Comparison of ENCODE assay signal across 9 cellular contexts in the genomic region with DNA sequence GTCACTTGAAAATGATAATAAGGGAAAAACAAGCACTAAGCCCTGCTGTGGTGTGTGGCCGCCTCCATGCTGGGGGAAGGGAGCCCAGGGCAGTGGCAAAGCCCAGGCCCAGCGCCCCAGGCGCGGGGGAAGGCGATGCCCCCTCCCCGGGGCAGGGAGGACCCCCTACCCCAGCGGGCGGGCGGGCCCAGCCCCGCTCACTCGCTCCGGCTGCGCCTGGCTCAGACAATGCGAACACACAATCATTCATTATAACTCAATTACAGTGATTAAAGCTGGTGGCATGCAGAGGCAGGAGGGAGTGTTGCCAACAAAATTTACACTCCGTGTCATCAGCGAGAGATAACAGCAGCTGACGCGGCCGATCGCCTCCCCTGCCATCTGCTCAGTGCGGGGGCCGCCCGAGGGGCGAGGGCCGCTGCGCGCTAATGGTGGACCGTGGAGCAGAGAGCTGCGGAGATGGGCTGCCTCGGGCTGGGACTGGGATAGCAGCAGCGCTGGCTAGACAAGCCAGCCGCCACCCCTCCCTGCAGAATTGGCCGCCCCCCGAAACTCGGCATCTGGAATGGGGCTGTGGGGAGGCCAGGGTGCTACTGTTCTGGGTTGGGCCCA.
A peak's percentile ranks its signal among the peaks of the same experiment; 100 is the strongest.
DNase-seq lines count a peak whose midpoint lies in the region; ATAC-seq and TF ChIP-seq lines count a peak whose summit lies in the region.
"Had no signal": no experiment of that assay in that cellular context is flagged by ENCODE, and none has a peak within 500 bp of the region (broad histone marks: within the 10 kb centered on the region; RNA-seq: fewer than 3 reads in every experiment).

No MANE protein-coding gene starts in this region.

- CTCF ChIA-PET in activated CD8-positive, alpha-beta T cell treated with anti-CD3 and anti-CD28 coated beads, Interleukin-2, amount 10 ng/mL, durations not matched to agents 7 days and 5 days (lab: Charles Lee), result no interaction called here

- POLR2A ChIA-PET in activated CD8-positive, alpha-beta T cell treated with anti-CD3 and anti-CD28 coated beads, Interleukin-2, amount 10 ng/mL, durations not matched to agents 7 days and 5 days (lab: Charles Lee), result no interaction called here

- intact Hi-C loops in colonic mucosa (cut with DNase I), result no loop called here

- H3K36me3 Mint-ChIP-seq in activated CD8-positive, alpha-beta T cell treated with anti-CD3 and anti-CD28 coated beads, Interleukin-2, amount 10 ng/mL, durations not matched to agents 7 days and 5 days (ENCODE audit: low read depth), result no peaks in the 10 kb centered on the region
- H3K36me3 Mint-ChIP-seq: mesothelial cell of epicardium had no signal

- no peak overlapping the region for H3K9ac ChIP-seq in colonic mucosa (ENCODE audit: low read depth in 2 of 2, low read length in 2 of 2)

- no peak overlapping the region for H3K27ac Mint-ChIP-seq in activated CD8-positive, alpha-beta T cell treated with anti-CD3 and anti-CD28 coated beads, Interleukin-2, amount 10 ng/mL, durations not matched to agents 7 days and 5 days
- H3K27ac Mint-ChIP-seq: mesothelial cell of epicardium had no signal

- H3K4me3 Mint-ChIP-seq in activated CD8-positive, alpha-beta T cell treated with anti-CD3 and anti-CD28 coated beads, Interleukin-2, amount 10 ng/mL, durations not matched to agents 7 days and 5 days, result no peak overlapping the region
- H3K4me3 Mint-ChIP-seq: mesothelial cell of epicardium had no signal

- TF ChIP-seq CTCF in AG09319 (IDR thresholded peaks at IDR 0.05; ENCODE audit: low read depth, low read length) (no peak), WERI-Rb-1 (IDR thresholded peaks at IDR 0.05; ENCODE audit: low read depth, low read length) (no peak), colonic mucosa (IDR thresholded peaks at IDR 0.05) (no peak)

- ATAC-seq in activated CD8-positive, alpha-beta T cell treated with anti-CD3 and anti-CD28 coated beads, Interleukin-2, amount 10 ng/mL, durations not matched to agents 7 days and 5 days, result no peak
- no peak for ATAC-seq in GM19328 (IDR thresholded peaks at IDR 0.05; ENCODE audit: unreplicated experiment)

- H3K4me1 ChIP-seq in colonic mucosa, result no peaks in the 10 kb centered on the region

- H3K27ac ChIP-seq in WERI-Rb-1, result peak overlapping the region; percentile 75
- no peak overlapping the region for H3K27ac ChIP-seq in colonic mucosa

- H3K27me3 ChIP-seq in WERI-Rb-1 (ENCODE audit: insufficient read depth, low read depth, severe bottlenecking) (no peaks in the 10 kb centered on the region), colonic mucosa (no peaks in the 10 kb centered on the region)

- no peaks in the 10 kb centered on the region for H3K9me3 ChIP-seq in WERI-Rb-1 (ENCODE audit: severe bottlenecking)
- no peaks in the 10 kb centered on the region for H3K9me3 ChIP-seq in colonic mucosa

- DNase-seq in AG09319 (ENCODE audit: extremely low read depth, low read depth), result peak; percentile 49
- DNase-seq in NCI-H1417 (lab: John Stamatoyannopoulos, UW), result peak in 2 of 3 experiments; percentile 90 to 98
- DNase-seq in WERI-Rb-1, result peak; percentile 87
- peak; percentile 34 for DNase-seq in medulla oblongata (ENCODE audit: extremely low spot score)
- DNase-seq in GM19240 (ENCODE audit: insufficient read length, low spot score), result no peak
- no peak for DNase-seq in activated CD8-positive, alpha-beta T cell treated with anti-CD3 and anti-CD28 coated beads, Interleukin-2, amount 10 ng/mL, durations not matched to agents 7 days and 5 days
- DNase-seq in colonic mucosa, result no peak

- H3K4me3 ChIP-seq in WERI-Rb-1 (ENCODE audit: low read depth, low read length), result peak overlapping the region; percentile 25
- H3K4me3 ChIP-seq in colonic mucosa, result no peak overlapping the region

- peaks cover 8% of the 10 kb centered on the region for H3K27me3 Mint-ChIP-seq in activated CD8-positive, alpha-beta T cell treated with anti-CD3 and anti-CD28 coated beads, Interleukin-2, amount 10 ng/mL, durations not matched to agents 7 days and 5 days (ENCODE audit: low read depth)

- H3K9me3 Mint-ChIP-seq in activated CD8-positive, alpha-beta T cell treated with anti-CD3 and anti-CD28 coated beads, Interleukin-2, amount 10 ng/mL, durations not matched to agents 7 days and 5 days (ENCODE audit: insufficient read depth), result no peaks in the 10 kb centered on the region
- H3K9me3 Mint-ChIP-seq: mesothelial cell of epicardium had no signal

- no peaks in the 10 kb centered on the region for H3K4me1 Mint-ChIP-seq in activated CD8-positive, alpha-beta T cell treated with anti-CD3 and anti-CD28 coated beads, Interleukin-2, amount 10 ng/mL, durations not matched to agents 7 days and 5 days (ENCODE audit: low read depth)

- H3K36me3 ChIP-seq in WERI-Rb-1 (no peaks in the 10 kb centered on the region), colonic mucosa (no peaks in the 10 kb centered on the region)

Comparison
In these comparisons a context has a peak if more than half of its experiments do, and no peak if none do; other contexts are left out.
1. DNase-seq: peak in AG09319 (single experiment), NCI-H1417 (2 of 3), WERI-Rb-1 (single experiment) and medulla oblongata (single experiment); none in GM19240 (single experiment), activated CD8-positive, alpha-beta T cell treated with anti-CD3 and anti-CD28 coated beads, Interleukin-2, amount 10 ng/mL, durations not matched to agents 7 days and 5 days (single experiment) and colonic mucosa (single experiment).